Comparison of ENCODE assay signal across 24 cellular contexts in genomic region chr3:105373383-105373782, GRCh38. TPM values are rescaled to one million over a fixed set of nuclear protein-coding genes. Genes with fewer than 3 reads are reported as not detected.
DNase-seq lines count a peak whose midpoint lies in the region; ATAC-seq, FAIRE-seq and TF ChIP-seq lines count a peak whose summit lies in the region.
"Had no signal": no experiment of that assay in that cellular context is flagged by ENCODE, and none has a peak within 500 bp of the region (broad histone marks: within the 10 kb centered on the region; RNA-seq: fewer than 3 reads in every experiment).

No MANE protein-coding gene starts in this region.

- FAIRE-seq in astrocyte (lab: Jason Lieb, UNC), result peak; percentile 73
- FAIRE-seq: G401.6 had no signal

- intact Hi-C loops in transverse colon (cut with DNase I; ENCODE audit: low total_unique reads), result no loop called here

- H3K27me3 Mint-ChIP-seq in HFFc6 (ENCODE audit: insufficient read depth) (peaks cover 3% of the 10 kb centered on the region; the same call in 1 of the 2 replicates), astrocyte (ENCODE audit: low read depth, unreplicated experiment) (no peaks in the 10 kb centered on the region)

- DNase-seq in HFFc6 (no peak), astrocyte (ENCODE audit: low read depth) (no peak), foreskin keratinocyte (peak in 1 of 2 donors; percentile 40), Peyer's patch (no peak), tibial nerve (ENCODE audit: low spot score in 2 of 2) (no peak), transverse colon (no peak)
- DNase-seq: C1 segment of cervical spinal cord; Calu3; CD8-positive, alpha-beta T cell; DMS153; GOT3; Kasumi-1; MG63; NCI-H1048; NCI-H1417 treated with DMSO at 0.1 percent for 48 hours; NCI-H187; NCI-H446 treated with DMSO at 0.1 percent for 48 hours; NCI-H526 treated with DMSO at 0.1 percent for 48 hours; RPMI8226; SHP77 treated with DMSO at 0.1 percent for 48 hours had no signal

- no peak for ATAC-seq in foreskin keratinocyte
- no peak for ATAC-seq in HG02884 (IDR thresholded peaks at IDR 0.05; ENCODE audit: unreplicated experiment)
- ATAC-seq: CD8-positive, alpha-beta T cell; HCT116 had no signal

- H3K27ac ChIP-seq in astrocyte (ENCODE audit: low read depth, low read length), result no peak overlapping the region
- peak overlapping the region; percentile 6 for H3K27ac ChIP-seq in foreskin keratinocyte
- H3K27ac ChIP-seq in Peyer's patch, result no peak overlapping the region
- no peak overlapping the region for H3K27ac ChIP-seq in tibial nerve
- H3K27ac ChIP-seq in transverse colon, result no peak overlapping the region
- H3K27ac ChIP-seq: SK-N-MC had no signal

- H3K36me3 Mint-ChIP-seq in HFFc6 (ENCODE audit: low read depth) (peaks cover 37% of the 10 kb centered on the region), astrocyte (ENCODE audit: low read depth, unreplicated experiment) (peaks cover 3% of the 10 kb centered on the region)

- H3K79me2 ChIP-seq in astrocyte (ENCODE audit: insufficient read depth, low read length), result peaks cover 100% of the 10 kb centered on the region

- H3K9me3 Mint-ChIP-seq in HFFc6 (no peaks in the 10 kb centered on the region), astrocyte (ENCODE audit: unreplicated experiment) (no peaks in the 10 kb centered on the region)
- H3K9me3 Mint-ChIP-seq: CD8-positive, alpha-beta T cell had no signal

- peaks cover 66% of the 10 kb centered on the region for H3K4me1 Mint-ChIP-seq in HFFc6 (ENCODE audit: low read depth)
- peaks cover 28% of the 10 kb centered on the region for H3K4me1 Mint-ChIP-seq in astrocyte (ENCODE audit: low read depth, unreplicated experiment)

- H3K9me3 ChIP-seq in astrocyte (ENCODE audit: insufficient read depth, low read depth, low read length) (no peaks in the 10 kb centered on the region), Peyer's patch (no peaks in the 10 kb centered on the region), tibial nerve (no peaks in the 10 kb centered on the region), transverse colon (no peaks in the 10 kb centered on the region)
- H3K9me3 ChIP-seq: MG63 had no signal

- no peak overlapping the region for H3K4me2 ChIP-seq in astrocyte (ENCODE audit: low read length)

- no peak for TF ChIP-seq EP300 in tibial nerve (IDR thresholded peaks at IDR 0.05)
- no peak for TF ChIP-seq EP300 in transverse colon (IDR thresholded peaks at IDR 0.05; ENCODE audit: low read depth)

- H3K4me1 ChIP-seq in astrocyte (ENCODE audit: insufficient read depth, low read length) (peaks cover 3% of the 10 kb centered on the region), foreskin keratinocyte (peaks cover 32% of the 10 kb centered on the region), Peyer's patch (peaks cover 0 to 5% (median 0%) of the 10 kb centered on the region in 4 donors), tibial nerve (peaks cover 0 to 11% (median 2%) of the 10 kb centered on the region in 4 donors), transverse colon (peaks cover 0 to 16% (median 6%) of the 10 kb centered on the region in 4 donors)

- no peak overlapping the region for H3K4me3 ChIP-seq in astrocyte (ENCODE audit: insufficient read depth, low read depth, low read length)
- no peak overlapping the region for H3K4me3 ChIP-seq in Peyer's patch
- H3K4me3 ChIP-seq in tibial nerve, result no peak overlapping the region
- no peak overlapping the region for H3K4me3 ChIP-seq in transverse colon
- H3K4me3 ChIP-seq: MG63, SK-N-MC had no signal

- TF ChIP-seq CTCF in HFFc6 (IDR thresholded peaks at IDR 0.05) (no peak), astrocyte (IDR thresholded peaks at IDR 0.05; ENCODE audit: insufficient read depth, low read depth, low read length) (no peak), foreskin keratinocyte (conservative IDR thresholded peaks at IDR 0.05) (no peak), Peyer's patch (IDR thresholded peaks at IDR 0.05) (no peak), tibial nerve (IDR thresholded peaks at IDR 0.05) (no peak), transverse colon (IDR thresholded peaks at IDR 0.05) (no peak)

- H2AFZ ChIP-seq in astrocyte (ENCODE audit: low read depth, low read length), result no peak overlapping the region

- H3K9ac ChIP-seq in astrocyte (ENCODE audit: low read length), result no peak overlapping the region

- H3K27me3 ChIP-seq in astrocyte (ENCODE audit: insufficient read depth, low read length) (no peaks in the 10 kb centered on the region), foreskin keratinocyte (no peaks in the 10 kb centered on the region), Peyer's patch (no peaks in the 10 kb centered on the region), tibial nerve (no peaks in the 10 kb centered on the region), transverse colon (peaks cover 7% of the 10 kb centered on the region)
- H3K27me3 ChIP-seq: MG63 had no signal

- no peaks in the 10 kb centered on the region for H3K36me3 ChIP-seq in astrocyte (ENCODE audit: insufficient read depth, low read length)
- H3K36me3 ChIP-seq in Peyer's patch, result no peaks in the 10 kb centered on the region
- H3K36me3 ChIP-seq in tibial nerve, result no peaks in the 10 kb centered on the region
- no peaks in the 10 kb centered on the region for H3K36me3 ChIP-seq in transverse colon

- H3K4me3 Mint-ChIP-seq in HFFc6, result peak overlapping the region; percentile 32
- peak overlapping the region; percentile 4 for H3K4me3 Mint-ChIP-seq in astrocyte (ENCODE audit: unreplicated experiment)
- H3K4me3 Mint-ChIP-seq: CD8-positive, alpha-beta T cell had no signal

- TF ChIP-seq POLR2A in Peyer's patch (IDR thresholded peaks at IDR 0.05) (no peak), tibial nerve (IDR thresholded peaks at IDR 0.05) (no peak), transverse colon (IDR thresholded peaks at IDR 0.05) (no peak)

- H4K20me1 ChIP-seq in astrocyte (ENCODE audit: insufficient read depth, low read length), result peaks cover 3% of the 10 kb centered on the region

- in situ Hi-C loops in transverse colon (cut with MboI; ENCODE audit: low pct_ligation_motif_present in 1 of 4, low pct_unique_long_range_greater_than_20kb in 1 of 4, low sequenced_read_pairs in 3 of 4), result loop anchor here in 1 of 4 donors (25.0 kb wide), 1 partner anchor 761 kb away; no protein-coding TSS in a partner anchor

- H3K27ac Mint-ChIP-seq in HFFc6 (no peak overlapping the region), astrocyte (ENCODE audit: unreplicated experiment) (no peak overlapping the region)
- H3K27ac Mint-ChIP-seq: CD8-positive, alpha-beta T cell had no signal

RNA-seq across cellular contexts. Expression of gene ALCAM, which starts 6.7 kb away (rescaled TPM):
- 100 to 1,000 TPM; 307 to 420 (median 361) TPM for total RNA-seq in HFFc6 (2021; fragmentation: NEBNext Ultra II Directional; extraction: Animal tissue kit (Norgen Biotek cat#: 25700))
- total RNA-seq in astrocyte, result 137 and 154 TPM in 2 replicates
- total RNA-seq in foreskin keratinocyte, result 89.9 and 117 TPM in 2 replicates
- 27.6 and 30.0 TPM in 2 replicates for polyA plus RNA-seq in foreskin keratinocyte
- 10 to 100 TPM; 18.6 to 43.7 (median 21.2) TPM for total RNA-seq in Peyer's patch
- total RNA-seq in tibial nerve, result 10 to 100 TPM; 23.9 to 45.2 (median 40.5) TPM
- total RNA-seq in transverse colon, result 10 to 100 TPM in 3 of 4 donors, 1 to 10 TPM in 1; 9.4 to 25.9 (median 16.6) TPM
